1 cellular context compared by ENCODE assay signal in the genomic region with DNA sequence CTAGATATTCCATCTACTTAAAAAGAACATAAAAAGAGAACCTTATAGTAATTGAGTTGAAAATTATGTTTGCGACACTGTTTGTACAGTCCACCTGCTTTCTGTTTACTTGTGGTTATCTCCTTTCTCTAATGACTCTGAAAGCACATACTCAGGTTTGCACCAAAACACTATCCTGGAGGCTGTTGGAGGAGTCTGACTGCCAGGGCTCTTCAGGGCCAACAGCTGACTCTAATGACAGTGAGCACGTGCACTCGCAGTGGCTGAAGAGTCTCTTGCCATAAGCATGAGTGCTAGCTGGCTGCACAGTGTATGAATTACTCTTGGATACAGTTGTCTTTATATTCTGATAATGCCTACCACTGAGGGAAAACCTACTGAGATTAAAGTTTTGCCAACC.
TF ChIP-seq lines count a peak whose summit lies in the region.

No MANE protein-coding gene starts in this region.

TF ChIP-seq in HepG2, 621 proteins besides CTCF, POLR2A, EP300 and RAD21 (continued from another document):
- TF ChIP-seq ZNF703 (CRISPR knock-in tag; IDR thresholded peaks at IDR 0.05; ENCODE audit: borderline replicate concordance): no peak
- TF ChIP-seq ZNF792 (CRISPR knock-in tag; IDR thresholded peaks at IDR 0.05): no peak
- TF ChIP-seq ZNF558 (CRISPR knock-in tag; IDR thresholded peaks at IDR 0.05; ENCODE audit: borderline replicate concordance): no peak
- TF ChIP-seq, protein P1, sequence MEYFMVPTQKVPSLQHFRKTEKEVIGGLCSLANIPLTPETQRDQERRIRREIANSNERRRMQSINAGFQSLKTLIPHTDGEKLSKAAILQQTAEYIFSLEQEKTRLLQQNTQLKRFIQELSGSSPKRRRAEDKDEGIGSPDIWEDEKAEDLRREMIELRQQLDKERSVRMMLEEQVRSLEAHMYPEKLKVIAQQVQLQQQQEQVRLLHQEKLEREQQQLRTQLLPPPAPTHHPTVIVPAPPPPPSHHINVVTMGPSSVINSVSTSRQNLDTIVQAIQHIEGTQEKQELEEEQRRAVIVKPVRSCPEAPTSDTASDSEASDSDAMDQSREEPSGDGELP (IDR thresholded peaks at IDR 0.05; ENCODE audit: borderline replicate concordance, low read depth): peak; percentile 82
